In the genomic region with DNA sequence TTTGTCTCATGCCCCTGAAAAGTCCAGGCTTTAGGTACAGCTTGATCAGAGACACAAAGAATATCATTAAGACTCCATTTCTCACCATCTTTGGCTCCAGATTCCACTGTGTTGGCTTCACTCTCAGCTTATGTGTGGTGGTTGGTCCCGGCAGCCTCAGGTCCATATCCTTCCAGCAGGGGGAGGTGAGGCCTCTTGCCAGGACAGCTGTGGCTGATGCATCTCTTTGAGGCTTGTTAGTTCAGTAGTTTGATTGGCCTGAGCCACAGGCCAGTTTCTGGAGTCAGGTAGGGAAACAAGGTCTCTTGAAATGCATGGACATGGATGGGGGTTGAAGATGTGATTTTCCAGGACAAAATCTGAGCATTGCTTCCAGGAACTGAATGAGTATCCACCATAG, we compare ENCODE assay signal across 8 cellular contexts.
DNase-seq lines count a peak whose midpoint lies in the region; ATAC-seq and TF ChIP-seq lines count a peak whose summit lies in the region.

No MANE protein-coding gene starts in this region.

- CTCF ChIA-PET in Panc1 (lab: Charles Lee), result no interaction called here

- in situ Hi-C loops in HAP-1 (cut with MboI; ENCODE audit: low sequenced_read_pairs), result no loop called here
- in situ Hi-C loops in Panc1 (cut with HindIII; ENCODE audit: low pct_unique_long_range_greater_than_20kb, low sequenced_read_pairs), result no loop called here

- H3K4me3 ChIP-seq in GM12875 (ENCODE audit: low read depth, low read length) (no peak overlapping the region), HAP-1 (no peak overlapping the region), Panc1 (ENCODE audit: low read depth in 2 of 2, low read length in 2 of 2) (no peak overlapping the region), thyroid gland (replicated peaks in 1 of 3) (no peak overlapping the region)

- H3K4me1 ChIP-seq in HAP-1 (peaks cover 18% of the 10 kb centered on the region), Panc1 (ENCODE audit: control insufficient read depth, insufficient read depth, low read length) (no peaks in the 10 kb centered on the region), thyroid gland (peaks cover 0 to 3% of the 10 kb centered on the region in 2 donors)

- BruUV-seq in Panc1 (replicated peaks; lab: Mats Ljungman, UMichigan), result no TSS peak

- TF ChIP-seq CTCF in GM12875 (IDR thresholded peaks at IDR 0.05; ENCODE audit: borderline replicate concordance, insufficient read depth, low read depth, low read length), result peak; percentile 55; the same call in 1 of the 2 replicates
- peak; percentile 34 for TF ChIP-seq CTCF in Panc1 (IDR thresholded peaks at IDR 0.05)
- TF ChIP-seq CTCF in glutamatergic neuron (IDR thresholded peaks at IDR 0.05; ENCODE audit: partially characterized antibody, unreplicated experiment), result peak; percentile 46
- peak in 4 of 6 experiments; percentile 35 to 48 (median 40) for TF ChIP-seq CTCF in thyroid gland (IDR thresholded peaks at IDR 0.05)

- H3K27me3 ChIP-seq in HAP-1 (ENCODE audit: low read depth) (no peaks in the 10 kb centered on the region), Panc1 (ENCODE audit: control insufficient read depth, insufficient read depth, low read length) (no peaks in the 10 kb centered on the region), thyroid gland (no peaks in the 10 kb centered on the region)

- H3K9me3 Mint-ChIP-seq in glutamatergic neuron (ENCODE audit: unreplicated experiment), result no peaks in the 10 kb centered on the region

- H3K36me3 Mint-ChIP-seq in glutamatergic neuron (ENCODE audit: unreplicated experiment), result no peaks in the 10 kb centered on the region

- no peak overlapping the region for H3K4me3 Mint-ChIP-seq in glutamatergic neuron (ENCODE audit: unreplicated experiment)

- no peak for TF ChIP-seq POLR2A in thyroid gland (IDR thresholded peaks at IDR 0.05)

- H3K9me3 ChIP-seq in HAP-1, result no peaks in the 10 kb centered on the region
- H3K9me3 ChIP-seq in Panc1 (ENCODE audit: control insufficient read depth, insufficient read depth, low read depth, low read length), result no peaks in the 10 kb centered on the region
- H3K9me3 ChIP-seq in thyroid gland, result no peaks in the 10 kb centered on the region

- DNase-seq in HAP-1 (ENCODE audit: low spot score in 2 of 2) (peak; percentile 45 to 77), Panc1 (ENCODE audit: low read depth, low spot score) (no peak), glutamatergic neuron (peak; percentile 50), thyroid gland (peak; percentile 47 to 51), DMS114 treated with DMSO at 0.1 percent for 48 hours (lab: John Stamatoyannopoulos, UW; ENCODE audit: unreplicated experiment) (no peak)
- no peak for DNase-seq in stimulated activated CD4-positive, alpha-beta T cell treated with anti-CD3 and anti-CD28 coated beads, Interleukin-1b, Interleukin-23, amount 100 ng/mL, for 48 hours

- no peaks in the 10 kb centered on the region; the same call in 1 of the 2 replicates for H3K36me3 ChIP-seq in HAP-1 (replicated peaks)
- H3K36me3 ChIP-seq in Panc1 (ENCODE audit: control insufficient read depth, insufficient read depth, low read length), result no peaks in the 10 kb centered on the region
- no peaks in the 10 kb centered on the region for H3K36me3 ChIP-seq in thyroid gland

- ATAC-seq in Panc1 (no peak), GM21528 (IDR thresholded peaks at IDR 0.05; ENCODE audit: low FRiP score, unreplicated experiment) (no peak)

- peaks cover 9% of the 10 kb centered on the region for H3K4me1 Mint-ChIP-seq in glutamatergic neuron (ENCODE audit: low read depth, unreplicated experiment)

- POLR2A ChIA-PET in Panc1 (lab: Charles Lee), result no interaction called here

- H3K27ac ChIP-seq in Panc1 (ENCODE audit: low read length) (no peak overlapping the region), thyroid gland (no peak overlapping the region)

- no peak overlapping the region for H3K27ac Mint-ChIP-seq in glutamatergic neuron (ENCODE audit: unreplicated experiment)

- peaks cover 1% of the 10 kb centered on the region for H3K27me3 Mint-ChIP-seq in glutamatergic neuron (ENCODE audit: unreplicated experiment)

- 63 to 83% methylated on average over 1 of the region's 1 CpG for WGBS in thyroid gland, 2 donors

- intact Hi-C loops in Panc1 (cut with micrococcal nuclease; ENCODE audit: unreplicated experiment) (no loop called here), thyroid gland (cut with DNase I) (no loop called here)

Comparison
In these comparisons a context has a peak if more than half of its experiments do, and no peak if none do; other contexts are left out.
1. DNase-seq: peak in HAP-1 (2 of 2), glutamatergic neuron (single experiment) and thyroid gland (2 of 2); none in Panc1 (single experiment), stimulated activated CD4-positive, alpha-beta T cell treated with anti-CD3 and anti-CD28 coated beads, Interleukin-1b, Interleukin-23, amount 100 ng/mL, for 48 hours (single experiment) and DMS114 treated with DMSO at 0.1 percent for 48 hours (single experiment).
2. Peak in every context shown above with its lines, with median percentiles within 50 percentile points of each other: CTCF ChIP-seq.